1 cellular context compared by ENCODE assay signal in genomic region chr19:19443283-19443682, GRCh38.
TF ChIP-seq lines count a peak whose summit lies in the region.

No MANE protein-coding gene starts in this region.

TF ChIP-seq in GM23338, 12 proteins besides CTCF, POLR2A, EP300 and RAD21 (continued from another document):
- TF ChIP-seq, protein P1, sequence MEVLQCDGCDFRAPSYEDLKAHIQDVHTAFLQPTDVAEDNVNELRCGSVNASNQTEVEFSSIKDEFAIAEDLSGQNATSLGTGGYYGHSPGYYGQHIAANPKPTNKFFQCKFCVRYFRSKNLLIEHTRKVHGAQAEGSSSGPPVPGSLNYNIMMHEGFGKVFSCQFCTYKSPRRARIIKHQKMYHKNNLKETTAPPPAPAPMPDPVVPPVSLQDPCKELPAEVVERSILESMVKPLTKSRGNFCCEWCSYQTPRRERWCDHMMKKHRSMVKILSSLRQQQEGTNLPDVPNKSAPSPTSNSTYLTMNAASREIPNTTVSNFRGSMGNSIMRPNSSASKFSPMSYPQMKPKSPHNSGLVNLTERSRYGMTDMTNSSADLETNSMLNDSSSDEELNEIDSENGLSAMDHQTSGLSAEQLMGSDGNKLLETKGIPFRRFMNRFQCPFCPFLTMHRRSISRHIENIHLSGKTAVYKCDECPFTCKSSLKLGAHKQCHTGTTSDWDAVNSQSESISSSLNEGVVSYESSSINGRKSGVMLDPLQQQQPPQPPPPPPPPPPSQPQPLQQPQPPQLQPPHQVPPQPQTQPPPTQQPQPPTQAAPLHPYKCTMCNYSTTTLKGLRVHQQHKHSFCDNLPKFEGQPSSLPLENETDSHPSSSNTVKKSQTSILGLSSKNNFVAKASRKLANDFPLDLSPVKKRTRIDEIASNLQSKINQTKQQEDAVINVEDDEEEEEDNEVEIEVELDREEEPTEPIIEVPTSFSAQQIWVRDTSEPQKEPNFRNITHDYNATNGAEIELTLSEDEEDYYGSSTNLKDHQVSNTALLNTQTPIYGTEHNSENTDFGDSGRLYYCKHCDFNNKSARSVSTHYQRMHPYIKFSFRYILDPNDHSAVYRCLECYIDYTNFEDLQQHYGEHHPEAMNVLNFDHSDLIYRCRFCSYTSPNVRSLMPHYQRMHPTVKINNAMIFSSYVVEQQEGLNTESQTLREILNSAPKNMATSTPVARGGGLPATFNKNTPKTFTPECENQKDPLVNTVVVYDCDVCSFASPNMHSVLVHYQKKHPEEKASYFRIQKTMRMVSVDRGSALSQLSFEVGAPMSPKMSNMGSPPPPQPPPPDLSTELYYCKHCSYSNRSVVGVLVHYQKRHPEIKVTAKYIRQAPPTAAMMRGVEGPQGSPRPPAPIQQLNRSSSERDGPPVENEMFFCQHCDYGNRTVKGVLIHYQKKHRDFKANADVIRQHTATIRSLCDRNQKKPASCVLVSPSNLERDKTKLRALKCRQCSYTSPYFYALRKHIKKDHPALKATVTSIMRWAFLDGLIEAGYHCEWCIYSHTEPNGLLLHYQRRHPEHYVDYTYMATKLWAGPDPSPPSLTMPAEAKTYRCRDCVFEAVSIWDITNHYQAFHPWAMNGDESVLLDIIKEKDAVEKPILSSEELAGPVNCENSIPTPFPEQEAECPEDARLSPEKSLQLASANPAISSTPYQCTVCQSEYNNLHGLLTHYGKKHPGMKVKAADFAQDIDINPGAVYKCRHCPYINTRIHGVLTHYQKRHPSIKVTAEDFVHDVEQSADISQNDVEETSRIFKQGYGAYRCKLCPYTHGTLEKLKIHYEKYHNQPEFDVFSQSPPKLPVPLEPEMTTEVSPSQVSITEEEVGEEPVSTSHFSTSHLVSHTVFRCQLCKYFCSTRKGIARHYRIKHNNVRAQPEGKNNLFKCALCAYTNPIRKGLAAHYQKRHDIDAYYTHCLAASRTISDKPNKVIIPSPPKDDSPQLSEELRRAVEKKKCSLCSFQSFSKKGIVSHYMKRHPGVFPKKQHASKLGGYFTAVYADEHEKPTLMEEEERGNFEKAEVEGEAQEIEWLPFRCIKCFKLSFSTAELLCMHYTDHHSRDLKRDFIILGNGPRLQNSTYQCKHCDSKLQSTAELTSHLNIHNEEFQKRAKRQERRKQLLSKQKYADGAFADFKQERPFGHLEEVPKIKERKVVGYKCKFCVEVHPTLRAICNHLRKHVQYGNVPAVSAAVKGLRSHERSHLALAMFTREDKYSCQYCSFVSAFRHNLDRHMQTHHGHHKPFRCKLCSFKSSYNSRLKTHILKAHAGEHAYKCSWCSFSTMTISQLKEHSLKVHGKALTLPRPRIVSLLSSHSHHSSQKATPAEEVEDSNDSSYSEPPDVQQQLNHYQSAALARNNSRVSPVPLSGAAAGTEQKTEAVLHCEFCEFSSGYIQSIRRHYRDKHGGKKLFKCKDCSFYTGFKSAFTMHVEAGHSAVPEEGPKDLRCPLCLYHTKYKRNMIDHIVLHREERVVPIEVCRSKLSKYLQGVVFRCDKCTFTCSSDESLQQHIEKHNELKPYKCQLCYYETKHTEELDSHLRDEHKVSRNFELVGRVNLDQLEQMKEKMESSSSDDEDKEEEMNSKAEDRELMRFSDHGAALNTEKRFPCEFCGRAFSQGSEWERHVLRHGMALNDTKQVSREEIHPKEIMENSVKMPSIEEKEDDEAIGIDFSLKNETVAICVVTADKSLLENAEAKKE (CRISPR knock-in tag; IDR thresholded peaks at IDR 0.05): no peak
- TF ChIP-seq ZNF331 (CRISPR knock-in tag; IDR thresholded peaks at IDR 0.05; ENCODE audit: low read depth) (no peak), JUNB (IDR thresholded peaks at IDR 0.05; ENCODE audit: unreplicated experiment) (no peak), REST (IDR thresholded peaks at IDR 0.05; ENCODE audit: unreplicated experiment) (no peak), ZNF114 (CRISPR knock-in tag; IDR thresholded peaks at IDR 0.05) (no peak), EZH2 (IDR thresholded peaks at IDR 0.05; ENCODE audit: low read depth, unreplicated experiment) (no peak)
TF ChIP-seq in GM23338: peak in this region for 0.
